8 cellular contexts compared by ENCODE assay signal in genomic region chr5:130549884-130550552, GRCh38.
DNase-seq lines count a peak whose midpoint lies in the region; ATAC-seq and TF ChIP-seq lines count a peak whose summit lies in the region.
"Had no signal": no experiment of that assay in that cellular context is flagged by ENCODE, and none has a peak within 500 bp of the region (broad histone marks: within the 10 kb centered on the region; RNA-seq: fewer than 3 reads in every experiment).

No MANE protein-coding gene starts in this region.

- peak overlapping the region; percentile 96 for H3K27ac ChIP-seq in PC-3 (ENCODE audit: low read length)
- H3K27ac ChIP-seq in gastroesophageal sphincter: no peak overlapping the region

- peak overlapping the region; percentile 87 for H3K9ac ChIP-seq in PC-3 (ENCODE audit: low read length)

- peak overlapping the region; percentile 62 for H3K4me2 ChIP-seq in PC-3 (ENCODE audit: low read length)

- ATAC-seq in PC-3 (peak; percentile 73), gastroesophageal sphincter (no peak), HG03571 (IDR thresholded peaks at IDR 0.05; ENCODE audit: unreplicated experiment) (no peak), HG03175 (IDR thresholded peaks at IDR 0.05; ENCODE audit: unreplicated experiment) (no peak)

- WGBS in gastroesophageal sphincter (ENCODE audit: low coverage in 1 of 2), 2 donors: 33 to 56% methylated on average over 3 to 5 of the region's 5 CpGs

- no peaks in the 10 kb centered on the region for H4K20me1 ChIP-seq in PC-3 (ENCODE audit: low read length)

- BruUV-seq in PC-3 (replicated peaks; lab: Mats Ljungman, UMichigan): TSS peak; percentile 94

- TF ChIP-seq CTCF in PC-3 (conservative IDR thresholded peaks at IDR 0.05; ENCODE audit: low read depth, low read length) (no peak), gastroesophageal sphincter (IDR thresholded peaks at IDR 0.05) (no peak)

- TF ChIP-seq EP300 in gastroesophageal sphincter (IDR thresholded peaks at IDR 0.05): no peak

- DNase-seq in HK-2 (ENCODE audit: unreplicated experiment): peak; percentile 26
- peak; percentile 97 for DNase-seq in PC-3
- peak; percentile 18 for DNase-seq in epidermal melanocyte (ENCODE audit: insufficient read length, low spot score)
- DNase-seq in pulmonary artery endothelial cell (ENCODE audit: low read depth, low spot score): peak; percentile 41
- DNase-seq: activated naive CD8-positive, alpha-beta T cell treated with anti-CD3 and anti-CD28 coated beads, Interleukin-2, amount 10 ng/mL, durations not matched to agents 7 days and 5 days had no signal

- H3K36me3 ChIP-seq in PC-3 (ENCODE audit: low read depth, low read length) (no peaks in the 10 kb centered on the region), gastroesophageal sphincter (no peaks in the 10 kb centered on the region)

- H2AFZ ChIP-seq in PC-3 (ENCODE audit: low read length): 0 out of 2 replicates have a peak overlapping the region, but pooled peaks have one; percentile 16

- no peaks in the 10 kb centered on the region for H3K79me2 ChIP-seq in PC-3 (ENCODE audit: low read length)

- H3K9me3 ChIP-seq in PC-3 (ENCODE audit: low read length): no peaks in the 10 kb centered on the region
- peaks cover 0 to 20% (median 0%) of the 10 kb centered on the region in 3 donors for H3K9me3 ChIP-seq in gastroesophageal sphincter

- CTCF ChIA-PET in PC-3 (lab: Charles Lee): no interaction called here

- no peaks in the 10 kb centered on the region for H3K27me3 ChIP-seq in PC-3 (ENCODE audit: low read length)
- H3K27me3 ChIP-seq in gastroesophageal sphincter: no peaks in the 10 kb centered on the region

- POLR2A ChIA-PET in PC-3 (lab: Charles Lee; ENCODE audit: unreplicated experiment): interaction anchor here (0.7 kb wide), 1 partner anchor 37 kb away, joined by 5 read pairs; no protein-coding TSS in a partner anchor

- intact Hi-C loops in PC-3 (cut with micrococcal nuclease): loop anchor here (2.0 to 10.0 kb wide), 4 partner anchors 105 to 645 kb away; partner anchors contain the start of gene CHSY3

- no peaks in the 10 kb centered on the region for H3K9me2 ChIP-seq in PC-3 (replicated peaks; ENCODE audit: low read length)

- TF ChIP-seq POLR2A in gastroesophageal sphincter (IDR thresholded peaks at IDR 0.05): no peak

- no peaks in the 10 kb centered on the region for H3F3A ChIP-seq in PC-3 (ENCODE audit: low read length, unreplicated experiment)

- H3K4me1 ChIP-seq in PC-3 (ENCODE audit: insufficient read depth, low read length) (peaks cover 41% of the 10 kb centered on the region), gastroesophageal sphincter (no peaks in the 10 kb centered on the region)

- peak overlapping the region; percentile 24; the same call in 1 of the 2 replicates for H3K4me3 ChIP-seq in PC-3 (ENCODE audit: low read length)
- H3K4me3 ChIP-seq in gastroesophageal sphincter: no peak overlapping the region

Comparison
In these comparisons a context has a peak if more than half of its experiments do, and no peak if none do; other contexts are left out.
1. DNase-seq: peak in every context shown above with its lines; median percentile 97 in PC-3; 41 in pulmonary artery endothelial cell; 26 in HK-2; 18 in epidermal melanocyte.